In genomic region chr2:151310313-151310712, GRCh38 we compare ENCODE assay signal across 1 cellular context. TPM values are rescaled to one million over a fixed set of nuclear protein-coding genes. Genes with fewer than 3 reads are reported as not detected.
"Had no signal": no experiment of that assay in that cellular context is flagged by ENCODE, and none has a peak within 500 bp of the region (broad histone marks: within the 10 kb centered on the region; RNA-seq: fewer than 3 reads in every experiment).

No MANE protein-coding gene starts in this region.

RNA-seq across cellular contexts. Expression of gene NMI, which starts 20.8 kb away (rescaled TPM):
- total RNA-seq: G401 had no signal

RNA-seq across cellular contexts. Expression of gene TNFAIP6, which starts 47.1 kb away (rescaled TPM):
- total RNA-seq: G401 had no signal
